Comparison of ENCODE assay signal across 20 cellular contexts in genomic region chrX:123807825-123808416, GRCh38. TPM values are rescaled to one million over a fixed set of nuclear protein-coding genes. Genes with fewer than 3 reads are reported as not detected.
A peak's percentile ranks its signal among the peaks of the same experiment; 100 is the strongest.
DNase-seq lines count a peak whose midpoint lies in the region; ATAC-seq, FAIRE-seq and TF ChIP-seq lines count a peak whose summit lies in the region.
"Had no signal": no experiment of that assay in that cellular context is flagged by ENCODE, and none has a peak within 500 bp of the region (broad histone marks: within the 10 kb centered on the region; RNA-seq: fewer than 3 reads in every experiment).

No MANE protein-coding gene starts in this region.

- TF ChIP-seq EP300 in HepG2 (IDR thresholded peaks at IDR 0.05; ENCODE audit: low read depth in 2 of 2, low read length in 2 of 2) (no peak), HepG2 (CRISPR knock-in tag; IDR thresholded peaks at IDR 0.05; ENCODE audit: borderline replicate concordance) (no peak)

- H3K4me3 ChIP-seq in fibroblast of lung (replicated peaks in 1 of 4; ENCODE audit: control extremely low read depth in 1 of 4, insufficient read depth in 1 of 4, low read depth in 3 of 4, low read length in 4 of 4) (no peak overlapping the region), HepG2 (replicated peaks in 1 of 3; ENCODE audit: insufficient read depth in 1 of 3, low read depth in 2 of 3, low read length in 3 of 3) (no peak overlapping the region)
- H3K4me3 ChIP-seq: GM12878 had no signal

- H3K79me2 ChIP-seq in fibroblast of lung (ENCODE audit: control insufficient read depth, insufficient read depth, low read length) (no peaks in the 10 kb centered on the region), HepG2 (ENCODE audit: insufficient read depth, low read length) (no peaks in the 10 kb centered on the region)

- H3K27ac ChIP-seq in fibroblast of lung (ENCODE audit: insufficient read depth, low read length) (no peak overlapping the region), HepG2 (ENCODE audit: extremely low read length, insufficient read depth, low read length) (no peak overlapping the region)
- H3K27ac ChIP-seq: brain microvascular endothelial cell had no signal

- H3K4me2 ChIP-seq in fibroblast of lung (ENCODE audit: extremely low read depth, insufficient read depth, low read length) (no peak overlapping the region), HepG2 (ENCODE audit: low read depth, low read length) (no peak overlapping the region)

- no TSS peak for BruUV-seq in HepG2 (replicated peaks; lab: Mats Ljungman, UMichigan)

- H3K4me1 ChIP-seq in fibroblast of lung (ENCODE audit: control insufficient read depth, extremely low read depth, insufficient read depth, low read length), result peaks cover 2% of the 10 kb centered on the region
- H3K4me1 ChIP-seq in HepG2 (ENCODE audit: insufficient read depth, low read length), result peaks cover 23% of the 10 kb centered on the region

- intact Hi-C loops in HepG2 (cut with micrococcal nuclease; ENCODE audit: unreplicated experiment), result no loop called here

- ATAC-seq in GM19452 (IDR thresholded peaks at IDR 0.05; ENCODE audit: unreplicated experiment) (no peak), GM21717 (IDR thresholded peaks at IDR 0.05; ENCODE audit: unreplicated experiment) (no peak), HepG2 (no peak)
- ATAC-seq: activated naive CD4-positive, alpha-beta T cell treated with anti-CD3 and anti-CD28 coated beads, Interleukin-2, amount 50 U/mL, for 72 hours; GM12878 had no signal

- DNase-seq in NOMO-1 treated with DMSO at 0.1 percent for 48 hours (lab: John Stamatoyannopoulos, UW; ENCODE audit: unreplicated experiment) (peak; percentile 12), NOMO-1 treated with dmso at 0.1 percent for 144 hours (lab: John Stamatoyannopoulos, UW; ENCODE audit: unreplicated experiment) (no peak), NCI-H774 (lab: John Stamatoyannopoulos, UW) (peak; percentile 40), fibroblast of lung (ENCODE audit: low read depth in 2 of 2) (peak; percentile 17 to 23), frontal cortex (ENCODE audit: low spot score in 2 of 2) (no peak), HepG2 (ENCODE audit: low spot score) (no peak)
- DNase-seq: activated CD4-positive, alpha-beta T cell treated with anti-CD3 and anti-CD28 coated beads, Interleukin-2, amount 10 ng/mL, durations not matched to agents 7 days and 5 days; brain microvascular endothelial cell; CD8-positive, alpha-beta memory T cell; hippocampal formation; kidney; NCI-H2107; NCI-H82; RPMI8226; stimulated activated CD4-positive, alpha-beta T cell treated with anti-CD3 and anti-CD28 coated beads, Interleukin-15, amount 100 ng/mL, for 24 hours; SW 1271 had no signal

- H3K27me3 ChIP-seq in fibroblast of lung (ENCODE audit: control insufficient read depth, insufficient read depth, low read length) (no peaks in the 10 kb centered on the region), HepG2 (ENCODE audit: control insufficient read depth in 1 of 2, insufficient read depth in 2 of 2, low read length in 2 of 2) (no peaks in the 10 kb centered on the region)
- H3K27me3 ChIP-seq: brain microvascular endothelial cell had no signal

- H3K36me3 ChIP-seq in fibroblast of lung (ENCODE audit: control insufficient read depth, insufficient read depth, low read length), result no peaks in the 10 kb centered on the region
- no peaks in the 10 kb centered on the region for H3K36me3 ChIP-seq in HepG2 (replicated peaks in 1 of 2; ENCODE audit: control insufficient read depth in 1 of 2, insufficient read depth in 2 of 2, low read length in 2 of 2)
- H3K36me3 ChIP-seq: brain microvascular endothelial cell had no signal

- POLR2A ChIA-PET in HepG2 (lab: Yijun Ruan, JAX), result interaction anchor here (0.8 kb wide), 1 partner anchor 10 kb away, joined by 3 read pairs; no protein-coding TSS in a partner anchor

- H3K9me3 ChIP-seq in fibroblast of lung (ENCODE audit: control insufficient read depth, insufficient read depth, low read depth, low read length) (no peaks in the 10 kb centered on the region), HepG2 (ENCODE audit: low read length) (no peaks in the 10 kb centered on the region)

- TF ChIP-seq CTCF in fibroblast of lung (conservative IDR thresholded peaks at IDR 0.05 in 1 of 2, IDR thresholded peaks at IDR 0.05 in 1 of 2; ENCODE audit: low read depth in 1 of 2, low read length in 2 of 2), result no peak
- TF ChIP-seq CTCF in HepG2 (CRISPR knock-in tag; IDR thresholded peaks at IDR 0.05), result no peak

- TF ChIP-seq RAD21 in HepG2 (CRISPR knock-in tag; IDR thresholded peaks at IDR 0.05), result no peak

- H3K9ac ChIP-seq in fibroblast of lung (ENCODE audit: insufficient read depth, low read length) (no peak overlapping the region), HepG2 (ENCODE audit: insufficient read depth, low read depth, low read length) (no peak overlapping the region)

- no peaks in the 10 kb centered on the region for H4K20me1 ChIP-seq in fibroblast of lung (ENCODE audit: control insufficient read depth, extremely low read depth, insufficient read depth, low read length)
- H4K20me1 ChIP-seq in HepG2 (ENCODE audit: insufficient read depth, low read length), result no peaks in the 10 kb centered on the region

- in situ Hi-C loops in HepG2 (cut with HindIII; ENCODE audit: extremely low pct_ligation_motif_present, low pct_unique_long_range_greater_than_20kb), result no loop called here

- TF ChIP-seq POLR2A in HepG2 (IDR thresholded peaks at IDR 0.05; ENCODE audit: insufficient read depth in 1 of 2, low read depth in 2 of 2, low read length in 2 of 2), result no peak

- 77% methylated on average over 3 of the region's 3 CpGs for WGBS in HepG2 (ENCODE audit: low lambda C conversion rate)

- CTCF ChIA-PET in HepG2 (lab: Yijun Ruan, JAX; ENCODE audit: low intra/inter-chr PET ratio, low total read pairs), result no interaction called here

- H2AFZ ChIP-seq in fibroblast of lung (ENCODE audit: low read length) (no peak overlapping the region), HepG2 (ENCODE audit: low read length) (no peak overlapping the region)

- no peak for FAIRE-seq in frontal cortex (lab: Jason Lieb, UNC)
- FAIRE-seq in HepG2 (lab: Jason Lieb, UNC), result no peak
- FAIRE-seq: GM12878, kidney had no signal

TF ChIP-seq in HepG2, 621 proteins besides CTCF, POLR2A, EP300 and RAD21:
- no peak for TF ChIP-seq GTF3A (CRISPR knock-in tag; conservative IDR thresholded peaks at IDR 0.05)
- TF ChIP-seq RBM39 (IDR thresholded peaks at IDR 0.05; ENCODE audit: low read depth, low read length, poor library complexity, severe bottlenecking), result no peak
- no peak for TF ChIP-seq ZNF280D (CRISPR knock-in tag; IDR thresholded peaks at IDR 0.05)
TF ChIP-seq in HepG2: peak in this region for 0.

RNA-seq across cellular contexts. Expression of gene XIAP, which starts 51.9 kb away (rescaled TPM):
- total RNA-seq in fibroblast of lung (37.0 and 45.1 TPM in 2 replicates), frontal cortex (77.5 TPM), HepG2 (2016; rRNA removed; fragmentation: Illumina TruSeq; extraction: Trizol) (29.5 and 53.0 TPM in 2 replicates)
- polyA plus RNA-seq in fibroblast of lung (21.5 and 21.8 TPM in 2 replicates), HepG2 (2011; rRNA removed) (10.1 and 12.9 TPM in 2 replicates)
- 16.0 and 18.8 TPM in 2 replicates for polyA plus RNA-seq in fibroblast of lung (2012)
- 5.7 and 6.3 TPM in 2 replicates for polyA minus RNA-seq in fibroblast of lung (ENCODE audit: low replicate concordance)
- 6.8 and 12.3 TPM in 2 replicates for total RNA-seq in HepG2 (2016; cell fraction: cytosol; rRNA removed; fragmentation: Illumina TruSeq; extraction: Trizol; ENCODE audit: low read depth)
- total RNA-seq in HepG2 (2016; cell fraction: insoluble cytoplasmic fraction; rRNA removed; fragmentation: Illumina TruSeq; extraction: Trizol), result 28.7 and 48.6 TPM in 2 replicates
- total RNA-seq in HepG2 (2016; cell fraction: membrane; rRNA removed; fragmentation: Illumina TruSeq; extraction: Trizol), result 13.6 and 23.0 TPM in 2 replicates
- total RNA-seq in HepG2 (2016; cell fraction: nucleus; rRNA removed; fragmentation: Illumina TruSeq; extraction: Trizol), result 21.6 and 21.7 TPM in 2 replicates
- 5.9 and 6.5 TPM in 2 replicates for polyA plus RNA-seq in HepG2 (2011; cell fraction: cytosol; rRNA removed)
- 5.7 and 6.6 TPM in 2 replicates for polyA plus RNA-seq in HepG2 (2011; cell fraction: nucleus; rRNA removed)
- 8.7 and 9.1 TPM in 2 replicates for polyA plus RNA-seq in HepG2 (2012)
- 2.9 and 3.8 TPM in 2 replicates for polyA plus RNA-seq in HepG2 (2016; cell fraction: cytosol; fragmentation: Illumina TruSeq; extraction: Trizol; ENCODE audit: low read depth)
- 17.7 and 18.6 TPM in 2 replicates for polyA plus RNA-seq in HepG2 (2016; cell fraction: insoluble cytoplasmic fraction; fragmentation: Illumina TruSeq; extraction: Trizol; ENCODE audit: low read depth)
- polyA plus RNA-seq in HepG2 (2016; cell fraction: membrane; fragmentation: Illumina TruSeq; extraction: Trizol; ENCODE audit: low read depth), result 3.7 and 4.0 TPM in 2 replicates
- 18.5 and 21.5 TPM in 2 replicates for polyA plus RNA-seq in HepG2 (2016; cell fraction: nucleus; fragmentation: Illumina TruSeq; extraction: Trizol; ENCODE audit: insufficient read depth, low read depth)
- 8.4 and 14.4 TPM in 2 replicates for polyA minus RNA-seq in HepG2 (2011; rRNA and poly(A)+ RNA removed; ENCODE audit: low replicate concordance)
- 13.2 and 19.9 TPM in 2 replicates for polyA minus RNA-seq in HepG2 (2011; cell fraction: cytosol; rRNA and poly(A)+ RNA removed)
- 16.2 and 17.1 TPM in 2 replicates for polyA minus RNA-seq in HepG2 (2011; cell fraction: nucleus; rRNA and poly(A)+ RNA removed)

Comparison
In these comparisons a context has a peak if more than half of its experiments do, and no peak if none do; other contexts are left out.
1. DNase-seq: peak in NOMO-1 treated with DMSO at 0.1 percent for 48 hours (single experiment), NCI-H774 (single experiment) and fibroblast of lung (2 of 2); none in NOMO-1 treated with dmso at 0.1 percent for 144 hours (single experiment), frontal cortex (0 of 2) and HepG2 (single experiment).